5 cellular contexts compared by ENCODE assay signal in the genomic region with DNA sequence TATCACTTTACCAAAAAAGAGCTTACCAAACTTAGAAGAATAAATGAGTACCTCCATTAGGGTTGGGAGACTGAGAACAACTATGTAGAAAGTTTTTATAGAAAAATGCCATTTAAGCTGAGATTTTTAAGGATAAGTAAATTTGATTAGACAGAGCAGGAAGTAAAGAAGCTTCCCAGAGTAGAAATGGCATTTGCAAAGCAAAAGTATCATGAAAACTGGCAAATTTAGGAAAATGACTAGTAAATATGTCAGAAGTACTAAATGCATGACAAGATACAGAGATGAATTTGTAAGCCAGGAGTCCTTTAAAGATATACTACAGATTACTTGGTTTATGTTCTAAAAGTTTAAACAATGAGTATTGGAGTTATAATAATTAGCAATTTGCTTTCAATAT.
"Had no signal": no experiment of that assay in that cellular context is flagged by ENCODE, and none has a peak within 500 bp of the region (broad histone marks: within the 10 kb centered on the region; RNA-seq: fewer than 3 reads in every experiment).

No MANE protein-coding gene starts in this region.

- DNase-seq: IMR-90, KBM-7 had no signal

- H3K27ac ChIP-seq: HL-60 had no signal

- H3K4me3 ChIP-seq: K562 had no signal

- ATAC-seq: HepG2, K562 had no signal
